ENCODE assay signal across 2 cellular contexts in the genomic region with DNA sequence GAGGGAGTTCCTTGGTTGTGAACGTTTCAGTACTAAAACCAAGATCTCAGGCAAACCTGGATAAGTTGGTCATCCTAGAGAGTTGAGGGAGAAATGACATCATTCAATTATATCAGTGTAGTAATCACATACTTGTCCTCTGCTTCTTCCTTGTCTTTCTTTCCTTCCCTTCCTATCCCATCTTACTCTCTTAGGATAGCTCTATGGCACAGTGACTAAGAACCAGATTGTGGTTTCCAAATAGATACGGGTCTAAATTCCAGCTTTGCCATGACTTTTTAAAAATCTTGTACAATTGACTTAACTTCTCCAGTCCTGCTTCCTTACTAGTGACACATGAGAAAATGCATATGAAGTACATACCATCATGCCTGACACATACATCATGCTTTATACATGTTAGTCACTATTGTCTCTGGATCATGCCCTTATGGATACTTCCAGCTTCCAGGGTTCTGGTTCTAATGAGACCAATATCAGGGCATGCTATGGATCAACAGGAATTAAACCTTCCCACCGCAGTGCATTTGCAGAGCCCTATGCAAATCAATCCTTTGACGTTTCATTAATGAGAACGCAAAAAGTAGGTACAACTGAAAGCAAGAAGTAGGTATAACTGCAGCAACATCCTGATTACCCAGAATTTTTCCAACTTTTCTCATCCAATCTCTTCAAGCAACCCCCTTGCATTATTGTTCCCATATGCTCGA.
TF ChIP-seq lines count a peak whose summit lies in the region.

No MANE protein-coding gene starts in this region.

TF ChIP-seq in SK-N-SH, 30 proteins besides CTCF, POLR2A, EP300 and RAD21 (continued from another document):
- no peak for TF ChIP-seq USF2 (IDR thresholded peaks at IDR 0.05; ENCODE audit: borderline replicate concordance, low read depth, low read length)
- TF ChIP-seq SMC3 (IDR thresholded peaks at IDR 0.05; ENCODE audit: low read depth, low read length): no peak
- TF ChIP-seq MXI1 (IDR thresholded peaks at IDR 0.05; ENCODE audit: low read depth, low read length): no peak
- TF ChIP-seq, protein P1, sequence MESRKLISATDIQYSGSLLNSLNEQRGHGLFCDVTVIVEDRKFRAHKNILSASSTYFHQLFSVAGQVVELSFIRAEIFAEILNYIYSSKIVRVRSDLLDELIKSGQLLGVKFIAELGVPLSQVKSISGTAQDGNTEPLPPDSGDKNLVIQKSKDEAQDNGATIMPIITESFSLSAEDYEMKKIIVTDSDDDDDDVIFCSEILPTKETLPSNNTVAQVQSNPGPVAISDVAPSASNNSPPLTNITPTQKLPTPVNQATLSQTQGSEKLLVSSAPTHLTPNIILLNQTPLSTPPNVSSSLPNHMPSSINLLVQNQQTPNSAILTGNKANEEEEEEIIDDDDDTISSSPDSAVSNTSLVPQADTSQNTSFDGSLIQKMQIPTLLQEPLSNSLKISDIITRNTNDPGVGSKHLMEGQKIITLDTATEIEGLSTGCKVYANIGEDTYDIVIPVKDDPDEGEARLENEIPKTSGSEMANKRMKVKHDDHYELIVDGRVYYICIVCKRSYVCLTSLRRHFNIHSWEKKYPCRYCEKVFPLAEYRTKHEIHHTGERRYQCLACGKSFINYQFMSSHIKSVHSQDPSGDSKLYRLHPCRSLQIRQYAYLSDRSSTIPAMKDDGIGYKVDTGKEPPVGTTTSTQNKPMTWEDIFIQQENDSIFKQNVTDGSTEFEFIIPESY (IDR thresholded peaks at IDR 0.05; ENCODE audit: borderline replicate concordance, low read depth): no peak
- no peak for TF ChIP-seq RXRA (IDR thresholded peaks at IDR 0.05; ENCODE audit: borderline replicate concordance, low read depth)
- TF ChIP-seq, protein P2, sequence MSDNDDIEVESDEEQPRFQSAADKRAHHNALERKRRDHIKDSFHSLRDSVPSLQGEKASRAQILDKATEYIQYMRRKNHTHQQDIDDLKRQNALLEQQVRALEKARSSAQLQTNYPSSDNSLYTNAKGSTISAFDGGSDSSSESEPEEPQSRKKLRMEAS (IDR thresholded peaks at IDR 0.05; ENCODE audit: low read depth): no peak
- no peak for TF ChIP-seq POLR2AphosphoS5 (IDR thresholded peaks at IDR 0.05; ENCODE audit: low read depth, low read length)
- TF ChIP-seq CHD2 (IDR thresholded peaks at IDR 0.05; ENCODE audit: low read length, partially characterized antibody): no peak
- TF ChIP-seq RFX5 (IDR thresholded peaks at IDR 0.05; ENCODE audit: low read length): no peak
- no peak for TF ChIP-seq SIN3A (IDR thresholded peaks at IDR 0.05; ENCODE audit: borderline replicate concordance, low read depth, low read length)
- TF ChIP-seq TAF1 (IDR thresholded peaks at IDR 0.05; ENCODE audit: borderline replicate concordance, low read depth, low read length): no peak
- TF ChIP-seq GABPA (IDR thresholded peaks at IDR 0.05; ENCODE audit: low read depth): no peak
- no peak for TF ChIP-seq EZH2phosphoT487 (IDR thresholded peaks at IDR 0.05; ENCODE audit: borderline replicate concordance, low read depth)
- no peak for TF ChIP-seq NFIC (IDR thresholded peaks at IDR 0.05; ENCODE audit: borderline replicate concordance)
- TF ChIP-seq FOXM1 (IDR thresholded peaks at IDR 0.05; ENCODE audit: low read depth): no peak
- no peak for TF ChIP-seq MEF2A (IDR thresholded peaks at IDR 0.05; ENCODE audit: borderline replicate concordance, low read depth)

TF ChIP-seq in SK-N-SH treated with all-trans-retinoic acid at 6 μM for 48 hours, 23 proteins besides CTCF, POLR2A, EP300 and RAD21 (continued from another document):
- no peak for TF ChIP-seq POU6F1 (CRISPR knock-in tag; IDR thresholded peaks at IDR 0.05; ENCODE audit: borderline replicate concordance, low read depth)
- no peak for TF ChIP-seq TCF4 (CRISPR knock-in tag; IDR thresholded peaks at IDR 0.05; ENCODE audit: borderline replicate concordance)
- TF ChIP-seq ARNTL (CRISPR knock-in tag; IDR thresholded peaks at IDR 0.05; ENCODE audit: borderline replicate concordance, low read depth): no peak
- TF ChIP-seq, protein P3, sequence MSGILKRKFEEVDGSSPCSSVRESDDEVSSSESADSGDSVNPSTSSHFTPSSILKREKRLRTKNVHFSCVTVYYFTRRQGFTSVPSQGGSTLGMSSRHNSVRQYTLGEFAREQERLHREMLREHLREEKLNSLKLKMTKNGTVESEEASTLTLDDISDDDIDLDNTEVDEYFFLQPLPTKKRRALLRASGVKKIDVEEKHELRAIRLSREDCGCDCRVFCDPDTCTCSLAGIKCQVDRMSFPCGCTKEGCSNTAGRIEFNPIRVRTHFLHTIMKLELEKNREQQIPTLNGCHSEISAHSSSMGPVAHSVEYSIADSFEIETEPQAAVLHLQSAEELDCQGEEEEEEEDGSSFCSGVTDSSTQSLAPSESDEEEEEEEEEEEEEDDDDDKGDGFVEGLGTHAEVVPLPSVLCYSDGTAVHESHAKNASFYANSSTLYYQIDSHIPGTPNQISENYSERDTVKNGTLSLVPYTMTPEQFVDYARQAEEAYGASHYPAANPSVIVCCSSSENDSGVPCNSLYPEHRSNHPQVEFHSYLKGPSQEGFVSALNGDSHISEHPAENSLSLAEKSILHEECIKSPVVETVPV (CRISPR knock-in tag; IDR thresholded peaks at IDR 0.05): no peak
- no peak for TF ChIP-seq OSR1 (CRISPR knock-in tag; IDR thresholded peaks at IDR 0.05)
- no peak for TF ChIP-seq RARB (CRISPR knock-in tag; IDR thresholded peaks at IDR 0.05)
- no peak for TF ChIP-seq ZFP3 (CRISPR knock-in tag; IDR thresholded peaks at IDR 0.05)
- TF ChIP-seq ZNF565 (CRISPR knock-in tag; conservative IDR thresholded peaks at IDR 0.05; ENCODE audit: low read depth): no peak
- TF ChIP-seq CSDC2 (CRISPR knock-in tag; IDR thresholded peaks at IDR 0.05): no peak
- no peak for TF ChIP-seq PATZ1 (CRISPR knock-in tag; IDR thresholded peaks at IDR 0.05; ENCODE audit: borderline replicate concordance)
- no peak for TF ChIP-seq TSHZ2 (CRISPR knock-in tag; IDR thresholded peaks at IDR 0.05)
- no peak for TF ChIP-seq ESRRG (CRISPR knock-in tag; IDR thresholded peaks at IDR 0.05)
- no peak for TF ChIP-seq BACH2 (CRISPR knock-in tag; IDR thresholded peaks at IDR 0.05; ENCODE audit: borderline replicate concordance)
- TF ChIP-seq ZNF70 (CRISPR knock-in tag; IDR thresholded peaks at IDR 0.05): no peak
- TF ChIP-seq ZNF8 (CRISPR knock-in tag; IDR thresholded peaks at IDR 0.05): no peak
- no peak for TF ChIP-seq TOX (CRISPR knock-in tag; IDR thresholded peaks at IDR 0.05; ENCODE audit: borderline replicate concordance)
- no peak for TF ChIP-seq SNAI2 (CRISPR knock-in tag; IDR thresholded peaks at IDR 0.05)
- TF ChIP-seq ISL1 (CRISPR knock-in tag; IDR thresholded peaks at IDR 0.05): no peak
